20 cellular contexts compared by ENCODE assay signal in the genomic region with DNA sequence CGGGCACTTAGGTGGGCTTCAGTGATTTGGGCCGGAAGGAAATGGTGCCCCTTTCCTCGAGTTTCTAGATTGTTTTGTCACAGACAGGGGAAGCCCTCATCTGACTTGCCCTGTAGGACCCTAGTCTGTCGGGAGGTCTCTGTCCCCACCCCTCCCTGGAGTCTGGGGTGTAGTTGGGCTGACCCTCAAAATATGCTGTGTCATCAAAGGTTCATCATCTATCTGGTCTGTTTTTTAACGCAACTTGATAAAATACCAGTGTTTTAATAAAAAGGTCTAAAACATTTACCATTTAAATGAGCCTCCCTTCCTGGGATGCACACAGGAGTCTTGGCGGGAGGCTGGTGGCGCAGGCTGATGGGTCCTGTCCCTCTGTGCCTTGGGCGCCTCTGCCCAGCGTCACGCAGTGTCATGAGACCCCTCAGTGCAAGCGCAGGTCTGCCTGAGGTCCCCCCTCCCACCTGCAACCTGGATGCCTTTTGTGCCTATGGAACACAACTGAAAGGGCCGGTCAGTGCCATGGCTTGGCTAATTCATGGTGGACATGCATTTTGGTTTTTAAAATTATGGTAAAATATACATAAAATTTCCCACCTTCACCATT.
A peak's percentile ranks its signal among the peaks of the same experiment; 100 is the strongest.
DNase-seq lines count a peak whose midpoint lies in the region; ATAC-seq and TF ChIP-seq lines count a peak whose summit lies in the region.
"Had no signal": no experiment of that assay in that cellular context is flagged by ENCODE, and none has a peak within 500 bp of the region (broad histone marks: within the 10 kb centered on the region; RNA-seq: fewer than 3 reads in every experiment).

No MANE protein-coding gene starts in this region.

- no peak for ATAC-seq in GM23338
- ATAC-seq in GM18873 (IDR thresholded peaks at IDR 0.05; ENCODE audit: low FRiP score, unreplicated experiment) = no peak
- ATAC-seq: GM12878 had no signal

- peak overlapping the region; percentile 76 for H3K4me2 ChIP-seq in BLaER1
- no peak overlapping the region for H3K4me2 ChIP-seq in GM23338

- H3K36me3 ChIP-seq in BLaER1 (peaks cover 42% of the 10 kb centered on the region), GM23338 (ENCODE audit: insufficient read depth) (no peaks in the 10 kb centered on the region), MG63 (no peaks in the 10 kb centered on the region)

- TF ChIP-seq CTCF in GM23338 (conservative IDR thresholded peaks at IDR 0.05; ENCODE audit: low read depth in 2 of 2) = no peak
- no peak for TF ChIP-seq CTCF in coronary artery (IDR thresholded peaks at IDR 0.05)

- H3K27me3 Mint-ChIP-seq in GM23338 (ENCODE audit: insufficient read depth, low read depth, poor library complexity) = peaks cover 6% of the 10 kb centered on the region
- H3K27me3 Mint-ChIP-seq: CD4-positive, CD25-positive, alpha-beta regulatory T cell; CD8-positive, alpha-beta memory T cell; IgD-negative memory B cell had no signal

- no peak overlapping the region for H3K4me3 Mint-ChIP-seq in GM23338
- H3K4me3 Mint-ChIP-seq: CD4-positive, CD25-positive, alpha-beta regulatory T cell; CD8-positive, alpha-beta memory T cell had no signal

- H3K4me1 ChIP-seq in BLaER1 (peaks cover 50% of the 10 kb centered on the region), GM23338 (ENCODE audit: insufficient read depth) (no peaks in the 10 kb centered on the region)

- H3K9me3 Mint-ChIP-seq in GM23338 = no peaks in the 10 kb centered on the region
- H3K9me3 Mint-ChIP-seq: IgD-negative memory B cell had no signal

- H3K27ac Mint-ChIP-seq in GM23338 = peak overlapping the region; percentile 39; the same call in 1 of the 2 replicates
- H3K27ac Mint-ChIP-seq: IgD-negative memory B cell had no signal

- DNase-seq in GM23338 (ENCODE audit: low spot score) (no peak), coronary artery (ENCODE audit: low spot score) (peak; percentile 59), NCI-H526 treated with DMSO at 0.1 percent for 48 hours (lab: John Stamatoyannopoulos, UW) (no peak), MG63 (no peak)
- DNase-seq: C1 segment of cervical spinal cord; CD4-positive, CD25-positive, alpha-beta regulatory T cell; CD8-positive, alpha-beta memory T cell; COR-L47; DMS 273 treated with DMSO at 0.1 percent for 48 hours; DMS53; DND-41; EL; HCEC 1CT; KBM-7 had no signal

- H3K9me2 ChIP-seq in GM23338 (ENCODE audit: insufficient read depth) = peaks cover 14% of the 10 kb centered on the region; the same call in 1 of the 2 replicates

- 0 out of 2 replicates have a peak overlapping the region, but pooled peaks have one; percentile 37 for H3K9ac ChIP-seq in BLaER1
- H3K9ac ChIP-seq: GM23248 had no signal

- H3K4me3 ChIP-seq in BLaER1 (no peak overlapping the region), GM23338 (no peak overlapping the region), coronary artery (no peak overlapping the region), MG63 (no peak overlapping the region)
- H3K4me3 ChIP-seq: GM12878, GM23248 had no signal

- no peak overlapping the region for H2AFZ ChIP-seq in GM23338
- H2AFZ ChIP-seq: GM23248 had no signal

- H3K9me3 ChIP-seq in BLaER1 = peaks cover 22% of the 10 kb centered on the region
- no peaks in the 10 kb centered on the region for H3K9me3 ChIP-seq in MG63

- peak overlapping the region; percentile 86 for H3K27ac ChIP-seq in BLaER1
- H3K27ac ChIP-seq in GM23338 (ENCODE audit: low read depth) = no peak overlapping the region
- no peak overlapping the region for H3K27ac ChIP-seq in coronary artery
- H3K27ac ChIP-seq: GM23248, HL-60 had no signal

- H3K36me3 Mint-ChIP-seq in GM23338 (ENCODE audit: low read depth) = no peaks in the 10 kb centered on the region

- H3K4me1 Mint-ChIP-seq in GM23338 = peaks cover 8% of the 10 kb centered on the region

- no peaks in the 10 kb centered on the region for H3F3A ChIP-seq in GM23338 (replicated peaks; ENCODE audit: low read depth)

- no peaks in the 10 kb centered on the region for H3K79me2 ChIP-seq in GM23338 (replicated peaks; ENCODE audit: insufficient read depth)

- no peaks in the 10 kb centered on the region for H4K20me1 ChIP-seq in BLaER1
- H4K20me1 ChIP-seq in GM23338 (replicated peaks; ENCODE audit: insufficient read depth) = 0 out of 2 replicates have a peak, but pooled peaks cover 2% of the 10 kb centered on the region

- H3K27me3 ChIP-seq in BLaER1 = no peaks in the 10 kb centered on the region
- H3K27me3 ChIP-seq in GM23338 (ENCODE audit: insufficient read depth) = no peaks in the 10 kb centered on the region
- H3K27me3 ChIP-seq in MG63 = no peaks in the 10 kb centered on the region

TF ChIP-seq in GM23338, 12 proteins besides CTCF, POLR2A, EP300 and RAD21 (continues in another document):
- TF ChIP-seq POLR2AphosphoS5 (IDR thresholded peaks at IDR 0.05; ENCODE audit: low read depth) (no peak), CREB1 (CRISPR knock-in tag; IDR thresholded peaks at IDR 0.05; ENCODE audit: low read depth) (no peak), EZH2phosphoT487 (IDR thresholded peaks at IDR 0.05; ENCODE audit: unreplicated experiment) (no peak), ZNF331 (CRISPR knock-in tag; IDR thresholded peaks at IDR 0.05; ENCODE audit: low read depth) (no peak), STAT1 (IDR thresholded peaks at IDR 0.05; ENCODE audit: unreplicated experiment) (no peak), ZNF114 (CRISPR knock-in tag; IDR thresholded peaks at IDR 0.05) (no peak)
- TF ChIP-seq, protein P1, sequence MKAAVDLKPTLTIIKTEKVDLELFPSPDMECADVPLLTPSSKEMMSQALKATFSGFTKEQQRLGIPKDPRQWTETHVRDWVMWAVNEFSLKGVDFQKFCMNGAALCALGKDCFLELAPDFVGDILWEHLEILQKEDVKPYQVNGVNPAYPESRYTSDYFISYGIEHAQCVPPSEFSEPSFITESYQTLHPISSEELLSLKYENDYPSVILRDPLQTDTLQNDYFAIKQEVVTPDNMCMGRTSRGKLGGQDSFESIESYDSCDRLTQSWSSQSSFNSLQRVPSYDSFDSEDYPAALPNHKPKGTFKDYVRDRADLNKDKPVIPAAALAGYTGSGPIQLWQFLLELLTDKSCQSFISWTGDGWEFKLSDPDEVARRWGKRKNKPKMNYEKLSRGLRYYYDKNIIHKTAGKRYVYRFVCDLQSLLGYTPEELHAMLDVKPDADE (IDR thresholded peaks at IDR 0.05) = no peak
- TF ChIP-seq, protein P2, sequence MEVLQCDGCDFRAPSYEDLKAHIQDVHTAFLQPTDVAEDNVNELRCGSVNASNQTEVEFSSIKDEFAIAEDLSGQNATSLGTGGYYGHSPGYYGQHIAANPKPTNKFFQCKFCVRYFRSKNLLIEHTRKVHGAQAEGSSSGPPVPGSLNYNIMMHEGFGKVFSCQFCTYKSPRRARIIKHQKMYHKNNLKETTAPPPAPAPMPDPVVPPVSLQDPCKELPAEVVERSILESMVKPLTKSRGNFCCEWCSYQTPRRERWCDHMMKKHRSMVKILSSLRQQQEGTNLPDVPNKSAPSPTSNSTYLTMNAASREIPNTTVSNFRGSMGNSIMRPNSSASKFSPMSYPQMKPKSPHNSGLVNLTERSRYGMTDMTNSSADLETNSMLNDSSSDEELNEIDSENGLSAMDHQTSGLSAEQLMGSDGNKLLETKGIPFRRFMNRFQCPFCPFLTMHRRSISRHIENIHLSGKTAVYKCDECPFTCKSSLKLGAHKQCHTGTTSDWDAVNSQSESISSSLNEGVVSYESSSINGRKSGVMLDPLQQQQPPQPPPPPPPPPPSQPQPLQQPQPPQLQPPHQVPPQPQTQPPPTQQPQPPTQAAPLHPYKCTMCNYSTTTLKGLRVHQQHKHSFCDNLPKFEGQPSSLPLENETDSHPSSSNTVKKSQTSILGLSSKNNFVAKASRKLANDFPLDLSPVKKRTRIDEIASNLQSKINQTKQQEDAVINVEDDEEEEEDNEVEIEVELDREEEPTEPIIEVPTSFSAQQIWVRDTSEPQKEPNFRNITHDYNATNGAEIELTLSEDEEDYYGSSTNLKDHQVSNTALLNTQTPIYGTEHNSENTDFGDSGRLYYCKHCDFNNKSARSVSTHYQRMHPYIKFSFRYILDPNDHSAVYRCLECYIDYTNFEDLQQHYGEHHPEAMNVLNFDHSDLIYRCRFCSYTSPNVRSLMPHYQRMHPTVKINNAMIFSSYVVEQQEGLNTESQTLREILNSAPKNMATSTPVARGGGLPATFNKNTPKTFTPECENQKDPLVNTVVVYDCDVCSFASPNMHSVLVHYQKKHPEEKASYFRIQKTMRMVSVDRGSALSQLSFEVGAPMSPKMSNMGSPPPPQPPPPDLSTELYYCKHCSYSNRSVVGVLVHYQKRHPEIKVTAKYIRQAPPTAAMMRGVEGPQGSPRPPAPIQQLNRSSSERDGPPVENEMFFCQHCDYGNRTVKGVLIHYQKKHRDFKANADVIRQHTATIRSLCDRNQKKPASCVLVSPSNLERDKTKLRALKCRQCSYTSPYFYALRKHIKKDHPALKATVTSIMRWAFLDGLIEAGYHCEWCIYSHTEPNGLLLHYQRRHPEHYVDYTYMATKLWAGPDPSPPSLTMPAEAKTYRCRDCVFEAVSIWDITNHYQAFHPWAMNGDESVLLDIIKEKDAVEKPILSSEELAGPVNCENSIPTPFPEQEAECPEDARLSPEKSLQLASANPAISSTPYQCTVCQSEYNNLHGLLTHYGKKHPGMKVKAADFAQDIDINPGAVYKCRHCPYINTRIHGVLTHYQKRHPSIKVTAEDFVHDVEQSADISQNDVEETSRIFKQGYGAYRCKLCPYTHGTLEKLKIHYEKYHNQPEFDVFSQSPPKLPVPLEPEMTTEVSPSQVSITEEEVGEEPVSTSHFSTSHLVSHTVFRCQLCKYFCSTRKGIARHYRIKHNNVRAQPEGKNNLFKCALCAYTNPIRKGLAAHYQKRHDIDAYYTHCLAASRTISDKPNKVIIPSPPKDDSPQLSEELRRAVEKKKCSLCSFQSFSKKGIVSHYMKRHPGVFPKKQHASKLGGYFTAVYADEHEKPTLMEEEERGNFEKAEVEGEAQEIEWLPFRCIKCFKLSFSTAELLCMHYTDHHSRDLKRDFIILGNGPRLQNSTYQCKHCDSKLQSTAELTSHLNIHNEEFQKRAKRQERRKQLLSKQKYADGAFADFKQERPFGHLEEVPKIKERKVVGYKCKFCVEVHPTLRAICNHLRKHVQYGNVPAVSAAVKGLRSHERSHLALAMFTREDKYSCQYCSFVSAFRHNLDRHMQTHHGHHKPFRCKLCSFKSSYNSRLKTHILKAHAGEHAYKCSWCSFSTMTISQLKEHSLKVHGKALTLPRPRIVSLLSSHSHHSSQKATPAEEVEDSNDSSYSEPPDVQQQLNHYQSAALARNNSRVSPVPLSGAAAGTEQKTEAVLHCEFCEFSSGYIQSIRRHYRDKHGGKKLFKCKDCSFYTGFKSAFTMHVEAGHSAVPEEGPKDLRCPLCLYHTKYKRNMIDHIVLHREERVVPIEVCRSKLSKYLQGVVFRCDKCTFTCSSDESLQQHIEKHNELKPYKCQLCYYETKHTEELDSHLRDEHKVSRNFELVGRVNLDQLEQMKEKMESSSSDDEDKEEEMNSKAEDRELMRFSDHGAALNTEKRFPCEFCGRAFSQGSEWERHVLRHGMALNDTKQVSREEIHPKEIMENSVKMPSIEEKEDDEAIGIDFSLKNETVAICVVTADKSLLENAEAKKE (CRISPR knock-in tag; IDR thresholded peaks at IDR 0.05) = no peak
